ENCODE assay signal across 1 cellular context in the genomic region with DNA sequence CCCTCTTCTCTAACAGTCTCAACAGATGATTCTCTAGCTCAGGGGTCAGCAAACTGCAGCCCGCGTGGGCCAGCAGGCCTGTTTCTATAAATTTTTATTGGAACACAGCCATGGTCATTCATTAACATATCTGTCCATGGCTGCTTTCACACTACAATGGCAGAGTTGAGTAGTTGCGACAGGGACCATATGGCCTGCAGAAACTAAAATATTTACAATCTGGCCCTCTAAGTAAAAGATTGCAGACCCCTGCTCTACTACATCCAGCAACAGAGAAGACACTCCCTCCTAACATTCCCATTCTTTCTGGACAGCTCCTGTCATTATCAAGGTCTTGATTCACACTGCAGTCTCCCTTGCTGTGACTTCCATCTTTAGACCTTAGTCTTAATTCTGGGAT.
TF ChIP-seq lines count a peak whose summit lies in the region.

No MANE protein-coding gene starts in this region.

TF ChIP-seq in SK-N-SH treated with all-trans-retinoic acid at 6 μM for 48 hours, 23 proteins besides CTCF, POLR2A, EP300 and RAD21 (continued from another document):
- no peak for TF ChIP-seq GLIS3 (CRISPR knock-in tag; IDR thresholded peaks at IDR 0.05)
